ENCODE assay signal across 10 cellular contexts in genomic region chrX:41457618-41458192, GRCh38. TPM values are rescaled to one million over a fixed set of nuclear protein-coding genes. Genes with fewer than 3 reads are reported as not detected.
DNase-seq lines count a peak whose midpoint lies in the region; ATAC-seq and TF ChIP-seq lines count a peak whose summit lies in the region.
"Had no signal": no experiment of that assay in that cellular context is flagged by ENCODE, and none has a peak within 500 bp of the region (broad histone marks: within the 10 kb centered on the region; RNA-seq: fewer than 3 reads in every experiment).

No MANE protein-coding gene starts in this region.

- H3K4me1 ChIP-seq in thymus (ENCODE audit: control insufficient read depth, insufficient read depth, low read length) = peaks cover 5% of the 10 kb centered on the region
- peaks cover 0 to 5% (median 0%) of the 10 kb centered on the region in 4 donors for H3K4me1 ChIP-seq in esophagus muscularis mucosa

- 37% methylated on average over 7 of the region's 7 CpGs for WGBS in thymus
- 56% methylated on average over 7 of the region's 7 CpGs for WGBS in esophagus muscularis mucosa

- no peaks in the 10 kb centered on the region for H3K9me3 ChIP-seq in thymus (ENCODE audit: control insufficient read depth)
- no peaks in the 10 kb centered on the region for H3K9me3 ChIP-seq in esophagus muscularis mucosa

- no peak overlapping the region for H3K27ac Mint-ChIP-seq in natural killer cell
- no peak overlapping the region for H3K27ac Mint-ChIP-seq in natural killer cell treated with Interleukin-12 subunit alpha and Interleukin-12 subunit beta and Interleukin-15 and Interleukin-18, amount 100 ng/mL, for 72 hours

- no peak for DNase-seq in natural killer cell
- DNase-seq in natural killer cell treated with Interleukin-12 subunit alpha and Interleukin-12 subunit beta and Interleukin-15 and Interleukin-18, amount 100 ng/mL, for 72 hours (ENCODE audit: low spot score) = no peak
- DNase-seq in astrocyte of the spinal cord (ENCODE audit: low read depth, low spot score) = no peak
- DNase-seq in stimulated activated naive CD4-positive, alpha-beta T cell treated with Interleukin-2 at 50 U/mL for 16 hours (lab: John Stamatoyannopoulos, UW) = no peak
- no peak for DNase-seq in esophagus muscularis mucosa (ENCODE audit: extremely low spot score)
- no peak for DNase-seq in midbrain (lab: John Stamatoyannopoulos, UW)
- DNase-seq: activated effector memory CD4-positive, alpha-beta T cell treated with Interleukin-2 at 50 U/mL for 16 hours had no signal

- TF ChIP-seq CTCF in natural killer cell (IDR thresholded peaks at IDR 0.05) (no peak), astrocyte of the spinal cord (IDR thresholded peaks at IDR 0.05; ENCODE audit: low read depth, low read length) (peak; percentile 10), esophagus muscularis mucosa (IDR thresholded peaks at IDR 0.05) (no peak)

- in situ Hi-C loops in astrocyte of the spinal cord (cut with HindIII; ENCODE audit: low sequenced_read_pairs) = no loop called here

- peak; percentile 52 for TF ChIP-seq RAD21 in Ishikawa (IDR thresholded peaks at IDR 0.05; ENCODE audit: low read depth)

- intact Hi-C loops in natural killer cell (cut with micrococcal nuclease) (no loop called here), esophagus muscularis mucosa (cut with DNase I) (no loop called here)

- ATAC-seq in natural killer cell = peak in 2 of 3 donors; percentile 60 to 75
- ATAC-seq in natural killer cell treated with Interleukin-12 subunit alpha and Interleukin-12 subunit beta and Interleukin-15 and Interleukin-18, amount 100 ng/mL, for 72 hours = no peak

- peaks cover 0 to 5% of the 10 kb centered on the region in 2 donors for H3K27me3 Mint-ChIP-seq in natural killer cell (ENCODE audit: low read depth in 2 of 2)
- peaks cover 0 to 10% of the 10 kb centered on the region in 2 donors for H3K27me3 Mint-ChIP-seq in natural killer cell treated with Interleukin-12 subunit alpha and Interleukin-12 subunit beta and Interleukin-15 and Interleukin-18, amount 100 ng/mL, for 72 hours

- H3K27me3 ChIP-seq in thymus (ENCODE audit: control insufficient read depth, insufficient read depth) (no peaks in the 10 kb centered on the region), esophagus muscularis mucosa (no peaks in the 10 kb centered on the region)

- H3K27ac ChIP-seq in thymus (ENCODE audit: low read depth) = peak overlapping the region; percentile 79
- no peak overlapping the region for H3K27ac ChIP-seq in esophagus muscularis mucosa (replicated peaks in 1 of 4)

- H3K4me3 Mint-ChIP-seq in natural killer cell = no peak overlapping the region
- H3K4me3 Mint-ChIP-seq in natural killer cell treated with Interleukin-12 subunit alpha and Interleukin-12 subunit beta and Interleukin-15 and Interleukin-18, amount 100 ng/mL, for 72 hours = no peak overlapping the region

- TF ChIP-seq POLR2A in esophagus muscularis mucosa (IDR thresholded peaks at IDR 0.05; ENCODE audit: low read depth) = no peak

- no peak overlapping the region for H3K4me3 ChIP-seq in astrocyte of the spinal cord (ENCODE audit: low read depth, low read length)
- H3K4me3 ChIP-seq in thymus (ENCODE audit: low read length) = no peak overlapping the region
- no peak overlapping the region for H3K4me3 ChIP-seq in esophagus muscularis mucosa

- H3K36me3 ChIP-seq in thymus (ENCODE audit: control insufficient read depth, insufficient read depth) (no peaks in the 10 kb centered on the region), esophagus muscularis mucosa (no peaks in the 10 kb centered on the region)

- TF ChIP-seq EP300 in Ishikawa (IDR thresholded peaks at IDR 0.05; ENCODE audit: borderline replicate concordance) (no peak), esophagus muscularis mucosa (IDR thresholded peaks at IDR 0.05) (no peak)

- H3K9me3 Mint-ChIP-seq in natural killer cell = no peaks in the 10 kb centered on the region
- H3K9me3 Mint-ChIP-seq in natural killer cell treated with Interleukin-12 subunit alpha and Interleukin-12 subunit beta and Interleukin-15 and Interleukin-18, amount 100 ng/mL, for 72 hours = no peaks in the 10 kb centered on the region

- H3K36me3 Mint-ChIP-seq in natural killer cell = no peaks in the 10 kb centered on the region
- no peaks in the 10 kb centered on the region for H3K36me3 Mint-ChIP-seq in natural killer cell treated with Interleukin-12 subunit alpha and Interleukin-12 subunit beta and Interleukin-15 and Interleukin-18, amount 100 ng/mL, for 72 hours

- peaks cover 5 to 6% of the 10 kb centered on the region in 2 donors for H3K4me1 Mint-ChIP-seq in natural killer cell
- peaks cover 0 to 6% of the 10 kb centered on the region in 2 donors for H3K4me1 Mint-ChIP-seq in natural killer cell treated with Interleukin-12 subunit alpha and Interleukin-12 subunit beta and Interleukin-15 and Interleukin-18, amount 100 ng/mL, for 72 hours (ENCODE audit: low read depth in 2 of 2)

TF ChIP-seq in Ishikawa, 13 proteins besides CTCF, POLR2A, EP300 and RAD21:
- TF ChIP-seq FOXM1 (IDR thresholded peaks at IDR 0.05; ENCODE audit: borderline replicate concordance, low read depth) = no peak
- TF ChIP-seq ZBTB7A (IDR thresholded peaks at IDR 0.05; ENCODE audit: low read depth) = no peak
- TF ChIP-seq, protein P1, sequence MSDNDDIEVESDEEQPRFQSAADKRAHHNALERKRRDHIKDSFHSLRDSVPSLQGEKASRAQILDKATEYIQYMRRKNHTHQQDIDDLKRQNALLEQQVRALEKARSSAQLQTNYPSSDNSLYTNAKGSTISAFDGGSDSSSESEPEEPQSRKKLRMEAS (IDR thresholded peaks at IDR 0.05) = no peak
- TF ChIP-seq CEBPB (IDR thresholded peaks at IDR 0.05) = no peak

RNA-seq across cellular contexts. Expression of gene NYX, which starts 10.6 kb away (rescaled TPM):
- total RNA-seq in natural killer cell (not detected), esophagus muscularis mucosa (not detected)
- not detected for total RNA-seq in natural killer cell treated with Interleukin-12 subunit alpha and Interleukin-12 subunit beta and Interleukin-15 and Interleukin-18, amount 100 ng/mL, for 72 hours
- polyA plus RNA-seq in thymus = 0.02 TPM
- total RNA-seq: LHCN-M2 had no signal

Comparison
In these comparisons a context has a peak if more than half of its experiments do, and no peak if none do; other contexts are left out.
1. ATAC-seq: peak in natural killer cell (2 of 3); none in natural killer cell treated with Interleukin-12 subunit alpha and Interleukin-12 subunit beta and Interleukin-15 and Interleukin-18, amount 100 ng/mL, for 72 hours (0 of 2).